ENCODE assay signal across 22 cellular contexts in the genomic region with DNA sequence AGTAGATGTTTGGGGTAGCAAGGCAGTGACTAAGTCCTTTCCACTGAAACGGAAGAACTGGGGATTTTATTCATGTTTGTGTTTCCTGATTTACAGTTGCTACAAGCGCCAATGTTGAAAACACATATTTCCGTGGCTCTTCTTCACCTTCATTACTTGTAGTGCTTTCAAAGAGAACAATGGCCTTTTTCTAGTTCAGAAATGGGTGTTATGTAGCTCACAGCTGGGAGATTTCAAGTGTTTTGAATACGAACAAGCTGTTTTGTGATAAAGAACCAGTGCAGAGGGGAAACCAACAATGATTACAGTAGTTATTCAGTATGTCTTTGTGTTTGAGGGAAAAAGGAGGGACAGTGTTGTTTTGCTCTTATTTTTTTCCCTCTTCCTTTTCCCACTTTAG.
"Had no signal": no experiment of that assay in that cellular context is flagged by ENCODE, and none has a peak within 500 bp of the region (broad histone marks: within the 10 kb centered on the region; RNA-seq: fewer than 3 reads in every experiment).

No MANE protein-coding gene starts in this region.

- DNase-seq: activated CD4-positive, alpha-beta T cell treated with anti-CD3 and anti-CD28 coated beads, Interleukin-2, amount 10 ng/mL, durations not matched to agents 24 days and 14 days; activated CD4-positive, CD25-positive, alpha-beta regulatory T cell; activated CD8-positive, alpha-beta memory T cell treated with anti-CD3 and anti-CD28 coated beads, Interleukin-2, amount 50 U/mL, for 48 hours; activated gamma-delta T cell; activated T-cell treated with anti-CD3 and anti-CD28 coated beads, Interleukin-2, amount 50 U/mL, for 72 hours; amniotic stem cell; cortex of kidney; effector CD8-positive, alpha-beta T cell; heart right ventricle; mammary epithelial cell; mucosa of descending colon; naive thymus-derived CD4-positive, alpha-beta T cell; posterior cingulate gyrus; stimulated activated CD4-positive, alpha-beta T cell treated with anti-CD3 and anti-CD28 coated beads, Interleukin-15, amount 100 ng/mL, for 24 hours; stimulated activated CD4-positive, alpha-beta T cell treated with anti-CD3 and anti-CD28 coated beads, Interleukin-4, amount 100 ng/mL, for 1 hour; stimulated activated naive B cell treated with anti-CD40 and anti-IgM and Interleukin-4, amounts not matched to agents 10 μg/mL and 1 μg/mL and 100 μg/mL, for 72 hours; T-helper 2 cell; thyroid gland had no signal

- H3K36me3 Mint-ChIP-seq: activated naive CD8-positive, alpha-beta T cell; brain; naive thymus-derived CD4-positive, alpha-beta T cell; stimulated activated naive B cell treated with anti-CD40 and anti-IgM and Interleukin-4, amounts not matched to agents 10 μg/mL and 1 μg/mL and 100 μg/mL, for 72 hours had no signal

- H3K4me1 ChIP-seq: thyroid gland had no signal

- H3K27ac ChIP-seq: neutrophil, thyroid gland had no signal

- H3K9me3 Mint-ChIP-seq: activated CD4-positive, alpha-beta T cell treated with anti-CD3 and anti-CD28 coated beads, Interleukin-2, amount 10 ng/mL, durations not matched to agents 24 days and 14 days; naive thymus-derived CD4-positive, alpha-beta T cell; stimulated activated naive B cell treated with anti-CD40 and anti-IgM and Interleukin-4, amounts not matched to agents 10 μg/mL and 1 μg/mL and 100 μg/mL, for 72 hours had no signal

- H3K9me3 ChIP-seq: heart right ventricle, mucosa of descending colon, neutrophil, thyroid gland had no signal

- H3K27me3 ChIP-seq: heart right ventricle, neutrophil, thyroid gland had no signal

- H3K4me1 Mint-ChIP-seq: stimulated activated naive B cell treated with anti-CD40 and anti-IgM and Interleukin-4, amounts not matched to agents 10 μg/mL and 1 μg/mL and 100 μg/mL, for 72 hours had no signal

- H3K27ac Mint-ChIP-seq: activated CD4-positive, alpha-beta T cell treated with anti-CD3 and anti-CD28 coated beads, Interleukin-2, amount 10 ng/mL, durations not matched to agents 24 days and 14 days; activated naive CD8-positive, alpha-beta T cell; activated T-cell treated with anti-CD3 and anti-CD28 coated beads, Interleukin-2, amount 50 U/mL, for 72 hours; naive thymus-derived CD4-positive, alpha-beta T cell; stimulated activated naive B cell treated with anti-CD40 and anti-IgM and Interleukin-4, amounts not matched to agents 10 μg/mL and 1 μg/mL and 100 μg/mL, for 72 hours had no signal

- H3K4me3 ChIP-seq: heart right ventricle, mucosa of descending colon, thyroid gland had no signal

- H3K4me3 Mint-ChIP-seq: activated CD4-positive, alpha-beta T cell treated with anti-CD3 and anti-CD28 coated beads, Interleukin-2, amount 10 ng/mL, durations not matched to agents 24 days and 14 days; activated naive CD8-positive, alpha-beta T cell; activated T-cell treated with anti-CD3 and anti-CD28 coated beads, Interleukin-2, amount 50 U/mL, for 72 hours; brain; naive thymus-derived CD4-positive, alpha-beta T cell; stimulated activated naive B cell treated with anti-CD40 and anti-IgM and Interleukin-4, amounts not matched to agents 10 μg/mL and 1 μg/mL and 100 μg/mL, for 72 hours had no signal

- H3K36me3 ChIP-seq: neutrophil, thyroid gland had no signal

- ATAC-seq: activated T-cell treated with anti-CD3 and anti-CD28 coated beads, Interleukin-2, amount 50 U/mL, for 72 hours; heart right ventricle; left lobe of liver; mucosa of descending colon; naive thymus-derived CD4-positive, alpha-beta T cell; stimulated activated naive B cell treated with anti-CD40 and anti-IgM and Interleukin-4, amounts not matched to agents 10 μg/mL and 1 μg/mL and 100 μg/mL, for 72 hours had no signal

- H3K27me3 Mint-ChIP-seq: activated CD4-positive, alpha-beta T cell treated with anti-CD3 and anti-CD28 coated beads, Interleukin-2, amount 10 ng/mL, durations not matched to agents 24 days and 14 days; stimulated activated naive B cell treated with anti-CD40 and anti-IgM and Interleukin-4, amounts not matched to agents 10 μg/mL and 1 μg/mL and 100 μg/mL, for 72 hours had no signal
